ENCODE assay signal across 1 cellular context in the genomic region with DNA sequence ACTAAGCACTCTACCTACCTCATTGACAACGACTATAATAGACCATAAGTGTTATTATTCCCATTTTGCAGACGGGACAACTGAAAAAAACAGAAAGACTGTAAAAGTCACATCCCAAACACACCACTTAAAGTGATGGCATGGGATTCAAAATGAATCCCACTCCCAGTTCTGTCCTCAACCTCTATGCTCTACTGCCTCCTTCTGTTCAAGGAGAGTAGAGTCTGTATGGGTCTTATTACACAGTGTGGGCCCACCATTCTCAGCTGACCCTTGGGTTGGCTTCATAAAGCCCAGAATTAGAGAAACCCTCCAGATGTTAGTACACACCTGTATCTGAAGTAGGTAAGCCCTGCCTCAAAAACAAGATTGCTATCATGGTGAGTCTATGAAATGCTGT.
TF ChIP-seq lines count a peak whose summit lies in the region.

No MANE protein-coding gene starts in this region.

TF ChIP-seq in H1, 55 proteins besides CTCF, POLR2A, EP300 and RAD21:
- TF ChIP-seq YY1 (IDR thresholded peaks at IDR 0.05; ENCODE audit: low read depth, low read length), result peak; percentile 75
- no peak for TF ChIP-seq SRF (IDR thresholded peaks at IDR 0.05; ENCODE audit: low read depth, low read length)
- no peak for TF ChIP-seq SP1 (IDR thresholded peaks at IDR 0.05; ENCODE audit: low read depth, low read length)
- no peak for TF ChIP-seq JUND (IDR thresholded peaks at IDR 0.05; ENCODE audit: low read length)
TF ChIP-seq in H1: peak in this region for 1.
